Comparison of ENCODE assay signal across 15 cellular contexts in genomic region chr2:88254437-88255081, GRCh38.
DNase-seq lines count a peak whose midpoint lies in the region; ATAC-seq and TF ChIP-seq lines count a peak whose summit lies in the region.
"Had no signal": no experiment of that assay in that cellular context is flagged by ENCODE, and none has a peak within 500 bp of the region (broad histone marks: within the 10 kb centered on the region; RNA-seq: fewer than 3 reads in every experiment).

No MANE protein-coding gene starts in this region.

- H3K4me3 ChIP-seq in RWPE2 (ENCODE audit: severe bottlenecking) (no peak overlapping the region), hepatocyte (no peak overlapping the region)
- H3K4me3 ChIP-seq: HAP-1 had no signal

- TF ChIP-seq CTCF in RWPE2 (IDR thresholded peaks at IDR 0.05; ENCODE audit: poor library complexity, severe bottlenecking) (no peak), hepatocyte (IDR thresholded peaks at IDR 0.05; ENCODE audit: poor library complexity) (no peak)

- H3K4me2 ChIP-seq in hepatocyte, result no peak overlapping the region

- peaks cover 24% of the 10 kb centered on the region for H3K27me3 ChIP-seq in RWPE2 (ENCODE audit: insufficient read depth, poor library complexity, severe bottlenecking)
- H3K27me3 ChIP-seq in hepatocyte, result no peaks in the 10 kb centered on the region

- H2AFZ ChIP-seq in hepatocyte, result no peak overlapping the region

- H3K9me3 ChIP-seq in RWPE2 (ENCODE audit: severe bottlenecking), result no peaks in the 10 kb centered on the region
- no peaks in the 10 kb centered on the region for H3K9me3 ChIP-seq in hepatocyte (ENCODE audit: low read depth)
- H3K9me3 ChIP-seq: Caco-2, HAP-1 had no signal

- ATAC-seq in RWPE2 (ENCODE audit: low read depth) (peak; percentile 55; the same call in 2 of the 3 replicates), GM18519 (IDR thresholded peaks at IDR 0.05; ENCODE audit: low FRiP score, unreplicated experiment) (no peak)

- H3K27ac ChIP-seq in RWPE2 (ENCODE audit: poor library complexity, severe bottlenecking), result no peak overlapping the region
- no peak overlapping the region for H3K27ac ChIP-seq in hepatocyte

- in situ Hi-C loops in G401 (cut with HindIII; ENCODE audit: low sequenced_read_pairs), result no loop called here

- H3K79me2 ChIP-seq in hepatocyte, result no peaks in the 10 kb centered on the region

- DNase-seq in EH (ENCODE audit: low read depth), result peak; percentile 3
- peak; percentile 7 for DNase-seq in HT1080 (ENCODE audit: low read depth)
- DNase-seq in RWPE2 (ENCODE audit: low spot score), result no peak
- DNase-seq in kidney tubule cell (ENCODE audit: low spot score), result peak; percentile 15
- no peak for DNase-seq in hepatocyte (ENCODE audit: low spot score)
- DNase-seq in G401 (ENCODE audit: low spot score), result no peak
- DNase-seq: ACHN, AML-193, Caco-2, DMS153, NCI-H187, NCI-H748 treated with DMSO at 0.1 percent for 48 hours, OCI-M1 had no signal

- H3K36me3 ChIP-seq in RWPE2 (ENCODE audit: low read depth) (no peaks in the 10 kb centered on the region), hepatocyte (replicated peaks; ENCODE audit: insufficient read depth, low read depth) (no peaks in the 10 kb centered on the region)
- H3K36me3 ChIP-seq: HAP-1 had no signal

- 42% methylated on average over 3 of the region's 3 CpGs for WGBS in hepatocyte (ENCODE audit: low lambda C conversion rate, missing lambda C conversion rate)

- no peaks in the 10 kb centered on the region for H3K9me2 ChIP-seq in hepatocyte (replicated peaks; ENCODE audit: insufficient read depth)

- no peaks in the 10 kb centered on the region for H3K4me1 ChIP-seq in RWPE2 (ENCODE audit: insufficient read depth, poor library complexity, severe bottlenecking)
- no peaks in the 10 kb centered on the region for H3K4me1 ChIP-seq in hepatocyte (ENCODE audit: insufficient read depth)
- H3K4me1 ChIP-seq: Caco-2, HAP-1 had no signal

- no peaks in the 10 kb centered on the region for H4K20me1 ChIP-seq in hepatocyte (ENCODE audit: insufficient read depth, poor library complexity, severe bottlenecking)

Comparison
In these comparisons a context has a peak if more than half of its experiments do, and no peak if none do; other contexts are left out.
1. DNase-seq: peak in EH (single experiment), HT1080 (single experiment) and kidney tubule cell (single experiment); none in RWPE2 (single experiment), hepatocyte (single experiment) and G401 (single experiment).